In genomic region chr6:73566954-73567591, GRCh38 we compare ENCODE assay signal across 12 cellular contexts. TPM values are rescaled to one million over a fixed set of nuclear protein-coding genes. Genes with fewer than 3 reads are reported as not detected.
DNase-seq lines count a peak whose midpoint lies in the region; ATAC-seq and TF ChIP-seq lines count a peak whose summit lies in the region.
"Had no signal": no experiment of that assay in that cellular context is flagged by ENCODE, and none has a peak within 500 bp of the region (broad histone marks: within the 10 kb centered on the region; RNA-seq: fewer than 3 reads in every experiment).

No MANE protein-coding gene starts in this region.

- peak; percentile 86 for DNase-seq in Calu3
- no peak for DNase-seq in Panc1 (ENCODE audit: low read depth, low spot score)
- DNase-seq in foreskin fibroblast: peak; percentile 78 to 90
- DNase-seq in osteocyte (ENCODE audit: extremely low spot score, unreplicated experiment): no peak
- DNase-seq in cerebellum (ENCODE audit: low spot score): no peak
- DNase-seq in DMS 273 treated with DMSO at 0.1 percent for 48 hours (lab: John Stamatoyannopoulos, UW): no peak
- no peak for DNase-seq in effector CD4-positive, alpha-beta T cell
- DNase-seq: activated CD4-positive, alpha-beta T cell treated with anti-CD3 and anti-CD28 coated beads for 48 hours; DMS79 treated with DMSO at 0.1 percent for 48 hours; NCI-H1092 treated with DMSO at 0.1 percent for 48 hours; spleen had no signal

- CTCF ChIA-PET in Calu3 (lab: Charles Lee): interaction anchor here (0.8 to 1.3 kb wide), 3 partner anchors 13 to 45 kb away, joined by 3 to 8 read pairs (median 4); no protein-coding TSS in a partner anchor
- CTCF ChIA-PET in Panc1 (lab: Charles Lee): no interaction called here

- H3K9me3 Mint-ChIP-seq in Calu3 (ENCODE audit: low read depth, unreplicated experiment) (no peaks in the 10 kb centered on the region), osteocyte (ENCODE audit: unreplicated experiment) (no peaks in the 10 kb centered on the region)

- ATAC-seq in Panc1: no peak
- no peak for ATAC-seq in GM19035 (IDR thresholded peaks at IDR 0.05; ENCODE audit: unreplicated experiment)

- peaks cover 21% of the 10 kb centered on the region for H3K4me1 ChIP-seq in Panc1 (ENCODE audit: control insufficient read depth, insufficient read depth, low read length)

- no peak for TF ChIP-seq CTCF in Calu3 (IDR thresholded peaks at IDR 0.05; ENCODE audit: unreplicated experiment)
- no peak for TF ChIP-seq CTCF in Panc1 (IDR thresholded peaks at IDR 0.05)
- TF ChIP-seq CTCF in foreskin fibroblast (IDR thresholded peaks at IDR 0.05; ENCODE audit: low read depth, low read length): no peak
- no peak for TF ChIP-seq CTCF in osteocyte (IDR thresholded peaks at IDR 0.05)

- no TSS peak for BruUV-seq in Calu3 (replicated peaks; lab: Mats Ljungman, UMichigan)
- BruUV-seq in Panc1 (replicated peaks; lab: Mats Ljungman, UMichigan): no TSS peak

- peak overlapping the region; percentile 79 for H3K27ac Mint-ChIP-seq in Calu3 (ENCODE audit: unreplicated experiment)
- H3K27ac Mint-ChIP-seq in osteocyte (ENCODE audit: unreplicated experiment): peak overlapping the region; percentile 87

- H3K36me3 Mint-ChIP-seq in Calu3 (ENCODE audit: insufficient read depth, unreplicated experiment): peaks cover 9% of the 10 kb centered on the region
- no peaks in the 10 kb centered on the region for H3K36me3 Mint-ChIP-seq in osteocyte (ENCODE audit: unreplicated experiment)

- peak overlapping the region; percentile 15 for H3K4me3 Mint-ChIP-seq in Calu3 (ENCODE audit: low read depth, unreplicated experiment)
- no peak overlapping the region for H3K4me3 Mint-ChIP-seq in osteocyte (ENCODE audit: unreplicated experiment)

- in situ Hi-C loops in Panc1 (cut with HindIII; ENCODE audit: low pct_unique_long_range_greater_than_20kb, low sequenced_read_pairs): no loop called here

- POLR2A ChIA-PET in Panc1 (lab: Charles Lee): no interaction called here

- peak overlapping the region; percentile 82 for H3K27ac ChIP-seq in Panc1 (ENCODE audit: low read length)

- H3K9me3 ChIP-seq in Panc1 (ENCODE audit: control insufficient read depth, insufficient read depth, low read depth, low read length): no peaks in the 10 kb centered on the region
- H3K9me3 ChIP-seq: spleen had no signal

- H3K36me3 ChIP-seq in Panc1 (ENCODE audit: control insufficient read depth, insufficient read depth, low read length): no peaks in the 10 kb centered on the region
- H3K36me3 ChIP-seq: spleen had no signal

- H3K4me1 Mint-ChIP-seq in Calu3 (ENCODE audit: low read depth, unreplicated experiment): peaks cover 23% of the 10 kb centered on the region
- peaks cover 46% of the 10 kb centered on the region for H3K4me1 Mint-ChIP-seq in osteocyte (ENCODE audit: unreplicated experiment)

- intact Hi-C loops in Calu3 (cut with micrococcal nuclease; ENCODE audit: unreplicated experiment): loop anchor here (5.0 kb wide), 1 partner anchor 45 kb away; the partner anchor contains the start of gene EEF1A1
- intact Hi-C loops in Panc1 (cut with micrococcal nuclease; ENCODE audit: unreplicated experiment): no loop called here

- no peaks in the 10 kb centered on the region for H3K27me3 ChIP-seq in Panc1 (ENCODE audit: control insufficient read depth, insufficient read depth, low read length)
- H3K27me3 ChIP-seq: spleen had no signal

- H3K4me3 ChIP-seq in Panc1 (ENCODE audit: low read depth in 2 of 2, low read length in 2 of 2) (no peak overlapping the region), foreskin fibroblast (ENCODE audit: low read depth in 1 of 2, low read length in 2 of 2) (no peak overlapping the region)
- H3K4me3 ChIP-seq: spleen had no signal

- no peaks in the 10 kb centered on the region for H3K27me3 Mint-ChIP-seq in Calu3 (ENCODE audit: unreplicated experiment)
- H3K27me3 Mint-ChIP-seq in osteocyte (ENCODE audit: unreplicated experiment): no peaks in the 10 kb centered on the region

RNA-seq across cellular contexts. Expression of gene EEF1A1, which starts 46.2 kb away (rescaled TPM):
- 5,799 and 7,052 TPM in 2 replicates for total RNA-seq in Calu3 (2022)
- total RNA-seq in Panc1 (2021; ENCODE audit: unreplicated experiment): 10,069 TPM
- 8,925 TPM for polyA plus RNA-seq in Panc1 (2012; ENCODE audit: insufficient read length)
- total RNA-seq in osteocyte: 10,441 and 10,582 TPM in 2 replicates
- total RNA-seq in cerebellum: 9,230 TPM

Comparison
In these comparisons a context has a peak if more than half of its experiments do, and no peak if none do; other contexts are left out.
1. DNase-seq: peak in Calu3 (single experiment) and foreskin fibroblast (2 of 2); none in Panc1 (single experiment), osteocyte (single experiment), cerebellum (single experiment), DMS 273 treated with DMSO at 0.1 percent for 48 hours (single experiment) and effector CD4-positive, alpha-beta T cell (single experiment).